17 cellular contexts compared by ENCODE assay signal in the genomic region with DNA sequence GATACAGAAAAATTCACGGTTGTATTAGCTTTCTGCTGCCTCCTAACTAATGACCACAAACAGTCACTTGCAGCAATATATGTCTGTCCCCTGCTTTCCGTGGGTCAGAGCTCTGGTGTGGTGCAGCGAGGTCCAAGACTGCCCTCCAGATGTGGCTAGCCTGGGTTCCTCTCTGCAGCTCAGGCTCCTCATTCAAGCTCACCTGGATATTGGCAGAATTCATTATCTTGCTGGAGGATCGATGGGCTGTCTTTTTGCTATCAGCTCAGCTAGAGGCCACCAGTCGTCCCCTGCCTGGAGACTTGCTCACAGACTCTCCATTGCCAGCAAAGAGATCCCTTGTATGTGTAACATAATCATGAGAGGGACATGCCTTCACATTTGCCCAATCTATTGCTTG. TPM values are rescaled to one million over a fixed set of nuclear protein-coding genes. Genes with fewer than 3 reads are reported as not detected.
DNase-seq lines count a peak whose midpoint lies in the region; ATAC-seq, FAIRE-seq and TF ChIP-seq lines count a peak whose summit lies in the region.
"Had no signal": no experiment of that assay in that cellular context is flagged by ENCODE, and none has a peak within 500 bp of the region (broad histone marks: within the 10 kb centered on the region; RNA-seq: fewer than 3 reads in every experiment).

No MANE protein-coding gene starts in this region.

- H3K36me3 ChIP-seq in HCT116 (ENCODE audit: control insufficient read depth in 1 of 2, insufficient read depth in 2 of 2, low read length in 2 of 2) (no peaks in the 10 kb centered on the region), kidney (ENCODE audit: control insufficient read depth in 1 of 2, insufficient read depth in 2 of 2, low read length in 2 of 2) (no peaks in the 10 kb centered on the region)

- H3K27me3 ChIP-seq in HCT116 (ENCODE audit: insufficient read depth, low read length), result no peaks in the 10 kb centered on the region; the same call in 1 of the 2 replicates

- no peak overlapping the region for H3K27ac ChIP-seq in HCT116 (ENCODE audit: low read depth, low read length)
- no peak overlapping the region for H3K27ac ChIP-seq in kidney (ENCODE audit: low read depth in 2 of 2, low read length in 2 of 2)
- H3K27ac ChIP-seq: C4-2B had no signal

- ATAC-seq in HCT116 (no peak), GM21447 (IDR thresholded peaks at IDR 0.05; ENCODE audit: unreplicated experiment) (no peak), HG03457 (IDR thresholded peaks at IDR 0.05; ENCODE audit: unreplicated experiment) (no peak)
- ATAC-seq: CD8-positive, alpha-beta T cell had no signal

- POLR2A ChIA-PET in HCT116 (lab: Charles Lee), result no interaction called here

- H3K9me2 ChIP-seq in HCT116 (ENCODE audit: insufficient read depth), result no peaks in the 10 kb centered on the region

- no peak overlapping the region for H3K27ac Mint-ChIP-seq in neural crest cell (ENCODE audit: unreplicated experiment)
- H3K27ac Mint-ChIP-seq: B cell; CD8-positive, alpha-beta T cell had no signal

- H3K4me2 ChIP-seq in HCT116 (ENCODE audit: low read length), result no peak overlapping the region
- H3K4me2 ChIP-seq: GM23338 had no signal

- peak overlapping the region; percentile 12 for H3K4me3 Mint-ChIP-seq in neural crest cell
- H3K4me3 Mint-ChIP-seq: B cell; CD8-positive, alpha-beta T cell; GM23338; IgD-negative memory B cell had no signal

- peaks cover 6 to 11% of the 10 kb centered on the region in 2 experiments; a peak in 3 of 4 replicates for H3K9me3 ChIP-seq in HCT116 (ENCODE audit: control insufficient read depth in 1 of 2, insufficient read depth in 1 of 2, low read depth in 1 of 2, low read length in 2 of 2)
- peaks cover 4 to 7% of the 10 kb centered on the region in 2 donors for H3K9me3 ChIP-seq in kidney (ENCODE audit: control insufficient read depth in 1 of 2, low read length in 2 of 2)

- H3K4me1 Mint-ChIP-seq in neural crest cell, result peaks cover 27% of the 10 kb centered on the region

- TF ChIP-seq RAD21 in HCT116 (IDR thresholded peaks at IDR 0.05; ENCODE audit: low read depth), result peak; percentile 14; the same call in 1 of the 2 replicates

- H3K9me3 Mint-ChIP-seq in neural crest cell, result peaks cover 8% of the 10 kb centered on the region

- H4K20me1 ChIP-seq in HCT116 (ENCODE audit: insufficient read depth), result no peaks in the 10 kb centered on the region

- H3K9ac ChIP-seq in HCT116 (ENCODE audit: low read length) (no peak overlapping the region), kidney (ENCODE audit: low read length in 2 of 2) (no peak overlapping the region)

- CTCF ChIA-PET in HCT116 (lab: Charles Lee), result interaction anchor here (1.5 kb wide), 1 partner anchor 12 kb away, joined by 5 read pairs; a partner anchor contains a TSS

- peaks cover 8% of the 10 kb centered on the region for H3K36me3 Mint-ChIP-seq in neural crest cell (ENCODE audit: low read depth)
- H3K36me3 Mint-ChIP-seq: CD8-positive, alpha-beta T cell had no signal

- intact Hi-C loops in HCT116 (cut with micrococcal nuclease), result no loop called here
- intact Hi-C loops in kidney (cut with DNase I), result no loop called here

- DNase-seq in HCT116 (ENCODE audit: low read depth, low spot score) (no peak), kidney (peak; percentile 38), neural crest cell (ENCODE audit: low read depth, low spot score) (no peak), SIG-M5 (lab: John Stamatoyannopoulos, UW) (no peak), NCI-H2107 treated with DMSO at 0.1 percent for 48 hours (lab: John Stamatoyannopoulos, UW; ENCODE audit: unreplicated experiment) (no peak)
- DNase-seq: COR-L47, DND-41, GF-D8, H7, KG1 had no signal

- no peak for TF ChIP-seq POLR2A in HCT116 (IDR thresholded peaks at IDR 0.05; ENCODE audit: borderline replicate concordance, extremely low read depth, insufficient read depth, insufficient read length)

- no peak for FAIRE-seq in kidney (lab: Jason Lieb, UNC)

- H3K4me3 ChIP-seq in HCT116 (replicated peaks in 1 of 2; ENCODE audit: low read depth in 1 of 2, low read length in 2 of 2) (no peak overlapping the region), kidney (ENCODE audit: low read length in 2 of 2) (no peak overlapping the region)
- H3K4me3 ChIP-seq: GM23338 had no signal

- H3K4me1 ChIP-seq in HCT116 (ENCODE audit: control insufficient read depth in 1 of 2, insufficient read depth in 2 of 2, low read length in 2 of 2) (no peaks in the 10 kb centered on the region), kidney (ENCODE audit: control insufficient read depth in 1 of 2, insufficient read depth in 1 of 2, low read depth in 1 of 2, low read length in 2 of 2) (no peaks in the 10 kb centered on the region)

- BruUV-seq in HCT116 (replicated peaks; lab: Mats Ljungman, UMichigan), result no TSS peak

- H2AFZ ChIP-seq in HCT116 (ENCODE audit: low read depth, low read length, poor library complexity, severe bottlenecking), result no peak overlapping the region
- H2AFZ ChIP-seq: GM23338 had no signal

- H3K27me3 Mint-ChIP-seq in neural crest cell (ENCODE audit: low read depth), result no peaks in the 10 kb centered on the region

- no peaks in the 10 kb centered on the region for H3K79me2 ChIP-seq in HCT116 (ENCODE audit: insufficient read depth, low read length)

- TF ChIP-seq CTCF in HCT116 (IDR thresholded peaks at IDR 0.05 in 2 of 3, conservative IDR thresholded peaks at IDR 0.05 in 1 of 3; ENCODE audit: borderline replicate concordance in 1 of 3, insufficient read depth in 1 of 3, low read depth in 2 of 3, low read length in 2 of 3) (no peak), kidney (IDR thresholded peaks at IDR 0.05; ENCODE audit: borderline replicate concordance, extremely low read depth, insufficient read depth) (no peak), neural crest cell (conservative IDR thresholded peaks at IDR 0.05) (no peak)

- RAD21 ChIA-PET in HCT116 (lab: Charles Lee; ENCODE audit: low non-redundant PET in 1 of 2, low total read pairs in 2 of 2, uncharacterized antibody in 2 of 2, unreplicated experiment in 2 of 2), result no interaction called here

TF ChIP-seq in HCT116, 20 proteins besides CTCF, POLR2A, EP300 and RAD21:
- TF ChIP-seq, protein P1, sequence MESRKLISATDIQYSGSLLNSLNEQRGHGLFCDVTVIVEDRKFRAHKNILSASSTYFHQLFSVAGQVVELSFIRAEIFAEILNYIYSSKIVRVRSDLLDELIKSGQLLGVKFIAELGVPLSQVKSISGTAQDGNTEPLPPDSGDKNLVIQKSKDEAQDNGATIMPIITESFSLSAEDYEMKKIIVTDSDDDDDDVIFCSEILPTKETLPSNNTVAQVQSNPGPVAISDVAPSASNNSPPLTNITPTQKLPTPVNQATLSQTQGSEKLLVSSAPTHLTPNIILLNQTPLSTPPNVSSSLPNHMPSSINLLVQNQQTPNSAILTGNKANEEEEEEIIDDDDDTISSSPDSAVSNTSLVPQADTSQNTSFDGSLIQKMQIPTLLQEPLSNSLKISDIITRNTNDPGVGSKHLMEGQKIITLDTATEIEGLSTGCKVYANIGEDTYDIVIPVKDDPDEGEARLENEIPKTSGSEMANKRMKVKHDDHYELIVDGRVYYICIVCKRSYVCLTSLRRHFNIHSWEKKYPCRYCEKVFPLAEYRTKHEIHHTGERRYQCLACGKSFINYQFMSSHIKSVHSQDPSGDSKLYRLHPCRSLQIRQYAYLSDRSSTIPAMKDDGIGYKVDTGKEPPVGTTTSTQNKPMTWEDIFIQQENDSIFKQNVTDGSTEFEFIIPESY (IDR thresholded peaks at IDR 0.05; ENCODE audit: extremely low read depth, insufficient replicate concordance, low read length), result no peak
- TF ChIP-seq ZFX (IDR thresholded peaks at IDR 0.05), result no peak
- TF ChIP-seq, protein P2, sequence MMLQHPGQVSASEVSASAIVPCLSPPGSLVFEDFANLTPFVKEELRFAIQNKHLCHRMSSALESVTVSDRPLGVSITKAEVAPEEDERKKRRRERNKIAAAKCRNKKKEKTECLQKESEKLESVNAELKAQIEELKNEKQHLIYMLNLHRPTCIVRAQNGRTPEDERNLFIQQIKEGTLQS (IDR thresholded peaks at IDR 0.05), result no peak

RNA-seq across cellular contexts. Expression of a gene that starts 12.8 kb away (rescaled TPM):
- 30.3 TPM for total RNA-seq in HCT116 (2021; ENCODE audit: unreplicated experiment)
- 26.1 and 35.2 TPM in 2 replicates for polyA plus RNA-seq in HCT116 (2012)
- 29.0 TPM for total RNA-seq in kidney
- polyA plus RNA-seq in kidney (ENCODE audit: insufficient read depth, low read depth, low replicate concordance), result 5.3 TPM
- 90.4 and 94.0 TPM in 2 replicates for total RNA-seq in neural crest cell
